In genomic region chr17:57740225-57740528, GRCh38 we compare ENCODE assay signal across 14 cellular contexts. TPM values are rescaled to one million over a fixed set of nuclear protein-coding genes. Genes with fewer than 3 reads are reported as not detected.
DNase-seq lines count a peak whose midpoint lies in the region; ATAC-seq and TF ChIP-seq lines count a peak whose summit lies in the region.
"Had no signal": no experiment of that assay in that cellular context is flagged by ENCODE, and none has a peak within 500 bp of the region (broad histone marks: within the 10 kb centered on the region; RNA-seq: fewer than 3 reads in every experiment).

No MANE protein-coding gene starts in this region.

- intact Hi-C loops in CD14-positive monocyte (cut with micrococcal nuclease) = no loop called here
- intact Hi-C loops in OCI-LY7 (cut with micrococcal nuclease; ENCODE audit: unreplicated experiment) = loop anchor here (1.0 kb wide), 1 partner anchor 135 kb away; no protein-coding TSS in a partner anchor

- no peak for ATAC-seq in T-cell (replicated peaks in 1 of 4)

- no peaks in the 10 kb centered on the region for H3K9me2 ChIP-seq in OCI-LY7 (ENCODE audit: insufficient read depth, low read length)

- H3K9me3 Mint-ChIP-seq in CD14-positive monocyte = no peaks in the 10 kb centered on the region
- H3K9me3 Mint-ChIP-seq in brain = peaks cover 0 to 3% (median 0%) of the 10 kb centered on the region in 5 experiments
- H3K9me3 Mint-ChIP-seq in T-cell = no peaks in the 10 kb centered on the region
- H3K9me3 Mint-ChIP-seq: IgD-negative memory B cell had no signal

- peaks cover 13% of the 10 kb centered on the region for H3K4me1 Mint-ChIP-seq in CD14-positive monocyte
- H3K4me1 Mint-ChIP-seq in brain = peaks cover 19% of the 10 kb centered on the region
- peaks cover 0 to 5% (median 3%) of the 10 kb centered on the region in 3 donors for H3K4me1 Mint-ChIP-seq in T-cell

- H2AFZ ChIP-seq in OCI-LY7 (ENCODE audit: low read length) = no peak overlapping the region

- H3K9me3 ChIP-seq in OCI-LY7 (ENCODE audit: low read length) = no peaks in the 10 kb centered on the region

- H4K20me1 ChIP-seq in OCI-LY7 (ENCODE audit: insufficient read depth, low read length) = no peaks in the 10 kb centered on the region

- H3K4me3 Mint-ChIP-seq in CD14-positive monocyte (no peak overlapping the region), brain (no peak overlapping the region), T-cell (no peak overlapping the region)
- H3K4me3 Mint-ChIP-seq: IgD-negative memory B cell had no signal

- peaks cover 18% of the 10 kb centered on the region for H3K4me1 ChIP-seq in OCI-LY7 (ENCODE audit: insufficient read depth, low read length, poor library complexity, severe bottlenecking)

- CTCF ChIA-PET in OCI-LY7 (lab: Charles Lee; ENCODE audit: unreplicated experiment) = interaction anchor here (0.9 kb wide), 1 partner anchor 21 kb away, joined by 3 read pairs; no protein-coding TSS in a partner anchor
- CTCF ChIA-PET in T-cell (lab: Charles Lee) = interaction anchor here in 1 of 2 donors (0.9 to 1.3 kb wide), 3 partner anchors 8 to 497 kb away, joined by 3 to 5 read pairs (median 4); no protein-coding TSS in a partner anchor

- H3K27me3 Mint-ChIP-seq in CD14-positive monocyte (ENCODE audit: low read depth in 3 of 3) = peaks cover 0 to 3% (median 1%) of the 10 kb centered on the region in 3 donors
- peaks cover 12% of the 10 kb centered on the region for H3K27me3 Mint-ChIP-seq in brain
- H3K27me3 Mint-ChIP-seq in T-cell = peaks cover 0 to 7% of the 10 kb centered on the region in 2 donors

- POLR2A ChIA-PET in OCI-LY7 (lab: Charles Lee) = no interaction called here
- POLR2A ChIA-PET in T-cell (lab: Charles Lee) = interaction anchor here in 1 of 2 donors (0.6 kb wide), 1 partner anchor 844 kb away, joined by 3 read pairs; no protein-coding TSS in a partner anchor

- no peaks in the 10 kb centered on the region for H3K79me2 ChIP-seq in OCI-LY7 (ENCODE audit: insufficient read depth, low read depth, low read length)

- H3K27ac Mint-ChIP-seq in CD14-positive monocyte (no peak overlapping the region), brain (peak overlapping the region in 3 of 5 experiments; percentile 51 to 73 (median 69)), T-cell (no peak overlapping the region)
- H3K27ac Mint-ChIP-seq: IgD-negative memory B cell had no signal

- H3K36me3 Mint-ChIP-seq in CD14-positive monocyte (no peaks in the 10 kb centered on the region), brain (no peaks in the 10 kb centered on the region), T-cell (no peaks in the 10 kb centered on the region)
- H3K36me3 Mint-ChIP-seq: IgD-negative memory B cell had no signal

- H3K4me2 ChIP-seq in OCI-LY7 (ENCODE audit: low read length) = no peak overlapping the region

- TF ChIP-seq CTCF in 22Rv1 (IDR thresholded peaks at IDR 0.05) = peak; percentile 31
- TF ChIP-seq CTCF in CD14-positive monocyte (IDR thresholded peaks at IDR 0.05) = peak; percentile 1
- TF ChIP-seq CTCF in OCI-LY7 (conservative IDR thresholded peaks at IDR 0.05; ENCODE audit: low read length) = peak; percentile 26; the same call in 1 of the 2 replicates
- peak in 1 of 2 experiments; percentile 52 for TF ChIP-seq CTCF in brain (conservative IDR thresholded peaks at IDR 0.05)

- no peak overlapping the region for H3K4me3 ChIP-seq in OCI-LY7 (ENCODE audit: low read depth, low read length, poor library complexity, severe bottlenecking)

- H3K27ac ChIP-seq in 22Rv1 = no peak overlapping the region
- H3K27ac ChIP-seq in OCI-LY7 (ENCODE audit: low read depth, low read length, poor library complexity, severe bottlenecking) = no peak overlapping the region

- BruUV-seq in OCI-LY7 (replicated peaks; lab: Mats Ljungman, UMichigan) = no TSS peak

- DNase-seq in CD14-positive monocyte (ENCODE audit: low spot score) (no peak), OCI-LY7 (ENCODE audit: low spot score) (no peak), T-cell (no peak), SHP77 (lab: John Stamatoyannopoulos, UW) (no peak), GM19240 (ENCODE audit: insufficient read length, low spot score) (no peak), DMS79 (lab: John Stamatoyannopoulos, UW) (no peak)
- DNase-seq: NCI-H1092, NCI-H2107, SW 1271 had no signal

- H3K36me3 ChIP-seq in OCI-LY7 (ENCODE audit: insufficient read depth, low read length) = no peaks in the 10 kb centered on the region

RNA-seq across cellular contexts. Expression of gene CCDC182, which starts 4.9 kb away (rescaled TPM):
- not detected for polyA plus RNA-seq in CD14-positive monocyte
- total RNA-seq in OCI-LY7 (2014; rRNA removed; shearing (Covaris generic)) = not detected in 2 replicates
- not detected in 2 replicates for total RNA-seq in OCI-LY7 (2022)
- not detected for polyA plus RNA-seq in brain (ENCODE audit: insufficient read depth, low read depth, low replicate concordance)
- not detected for total RNA-seq in T-cell
- total RNA-seq: H7, HT-29 had no signal
- polyA plus RNA-seq: IgD-negative memory B cell had no signal

Comparison
In these comparisons a context has a peak if more than half of its experiments do, and no peak if none do; other contexts are left out.
1. H3K27ac Mint-ChIP-seq: peak in brain (3 of 5); none in CD14-positive monocyte (0 of 7) and T-cell (0 of 2).